9 cellular contexts compared by ENCODE assay signal in genomic region chr13:110444226-110444653, GRCh38.
DNase-seq lines count a peak whose midpoint lies in the region; ATAC-seq and TF ChIP-seq lines count a peak whose summit lies in the region.
"Had no signal": no experiment of that assay in that cellular context is flagged by ENCODE, and none has a peak within 500 bp of the region (broad histone marks: within the 10 kb centered on the region; RNA-seq: fewer than 3 reads in every experiment).

No MANE protein-coding gene starts in this region.

- peak; percentile 62 for ATAC-seq in GM21529 (IDR thresholded peaks at IDR 0.05; ENCODE audit: unreplicated experiment)
- peak; percentile 32 for ATAC-seq in PC-3

- peaks cover 55% of the 10 kb centered on the region for H3K4me1 ChIP-seq in PC-3 (ENCODE audit: insufficient read depth, low read length)
- peaks cover 0 to 5% of the 10 kb centered on the region in 2 donors for H3K4me1 ChIP-seq in right atrium auricular region

- H3K27me3 ChIP-seq in PC-3 (ENCODE audit: low read length) = no peaks in the 10 kb centered on the region
- no peaks in the 10 kb centered on the region for H3K27me3 ChIP-seq in right atrium auricular region

- no peaks in the 10 kb centered on the region; the same call in 1 of the 2 replicates for H3K36me3 ChIP-seq in PC-3 (ENCODE audit: low read depth, low read length)
- H3K36me3 ChIP-seq in right atrium auricular region = peaks cover 73% of the 10 kb centered on the region

- 0 out of 2 replicates have a peak overlapping the region, but pooled peaks have one; percentile 46 for H3K4me2 ChIP-seq in PC-3 (ENCODE audit: low read length)

- H3K4me3 ChIP-seq in PC-3 (ENCODE audit: low read length) (no peak overlapping the region), right atrium auricular region (no peak overlapping the region)

- DNase-seq in DMS53 treated with DMSO at 0.1 percent for 48 hours (lab: John Stamatoyannopoulos, UW; ENCODE audit: unreplicated experiment) = peak; percentile 2
- DNase-seq in PC-3 = peak; percentile 24
- no peak for DNase-seq in right atrium auricular region (ENCODE audit: low spot score)
- DNase-seq in DMS153 (lab: John Stamatoyannopoulos, UW) = no peak
- no peak for DNase-seq in NOMO-1 treated with dmso at 0.1 percent for 144 hours (lab: John Stamatoyannopoulos, UW; ENCODE audit: unreplicated experiment)
- no peak for DNase-seq in activated naive CD4-positive, alpha-beta T cell treated with Interleukin-2 at 50 U/mL for 16 hours
- no peak for DNase-seq in T1000 (lab: John Stamatoyannopoulos, UW)
- DNase-seq: activated B cell treated with CpG ODN at 0.5 μM for 24 hours had no signal

- peak overlapping the region; percentile 53 for H3K9ac ChIP-seq in PC-3 (ENCODE audit: low read length)

- intact Hi-C loops in PC-3 (cut with micrococcal nuclease) = loop anchor here (1.0 kb wide), 1 partner anchor 222 kb away; no protein-coding TSS in a partner anchor

- H3K9me3 ChIP-seq in PC-3 (ENCODE audit: low read length) (no peaks in the 10 kb centered on the region), right atrium auricular region (no peaks in the 10 kb centered on the region)

- no TSS peak for BruUV-seq in PC-3 (replicated peaks; lab: Mats Ljungman, UMichigan)

- peak overlapping the region; percentile 55 for H3K27ac ChIP-seq in PC-3 (ENCODE audit: low read length)
- H3K27ac ChIP-seq in right atrium auricular region = peak overlapping the region; percentile 49 to 52

- TF ChIP-seq CTCF in PC-3 (conservative IDR thresholded peaks at IDR 0.05; ENCODE audit: low read depth, low read length) (no peak; the same call in 1 of the 2 replicates), right atrium auricular region (IDR thresholded peaks at IDR 0.05) (peak in 1 of 2 donors; percentile 58)

- POLR2A ChIA-PET in PC-3 (lab: Charles Lee; ENCODE audit: unreplicated experiment) = interaction anchor here (0.6 kb wide), 1 partner anchor 121 kb away, joined by 3 read pairs; no protein-coding TSS in a partner anchor

- H2AFZ ChIP-seq in PC-3 (ENCODE audit: low read length) = no peak overlapping the region

- no peaks in the 10 kb centered on the region for H3K79me2 ChIP-seq in PC-3 (ENCODE audit: low read length)

- H4K20me1 ChIP-seq in PC-3 (ENCODE audit: low read length) = no peaks in the 10 kb centered on the region

- H3F3A ChIP-seq in PC-3 (ENCODE audit: low read length, unreplicated experiment) = no peaks in the 10 kb centered on the region

- CTCF ChIA-PET in PC-3 (lab: Charles Lee) = interaction anchor here (0.6 to 1.0 kb wide), 5 partner anchors 12 to 723 kb away, joined by 3 to 5 read pairs (median 3); no protein-coding TSS in a partner anchor

- H3K9me2 ChIP-seq in PC-3 (replicated peaks; ENCODE audit: low read length) = no peaks in the 10 kb centered on the region

Comparison
In these comparisons a context has a peak if more than half of its experiments do, and no peak if none do; other contexts are left out.
1. DNase-seq: peak in DMS53 treated with DMSO at 0.1 percent for 48 hours (single experiment) and PC-3 (single experiment); none in right atrium auricular region (single experiment), DMS153 (single experiment), NOMO-1 treated with dmso at 0.1 percent for 144 hours (single experiment), activated naive CD4-positive, alpha-beta T cell treated with Interleukin-2 at 50 U/mL for 16 hours (single experiment) and T1000 (single experiment).